ENCODE assay signal across 8 cellular contexts in genomic region chr12:59403259-59403932, GRCh38.
DNase-seq lines count a peak whose midpoint lies in the region; ATAC-seq and TF ChIP-seq lines count a peak whose summit lies in the region.

No MANE protein-coding gene starts in this region.

- H3K4me3 ChIP-seq in DOHH2 (ENCODE audit: low read length) = no peak overlapping the region
- no peak overlapping the region for H3K4me3 ChIP-seq in HUES6 (ENCODE audit: low read depth, low read length)
- peak overlapping the region; percentile 41; the same call in 1 of the 2 replicates for H3K4me3 ChIP-seq in PC-3 (ENCODE audit: low read length)
- peak overlapping the region; percentile 12 for H3K4me3 ChIP-seq in brain microvascular endothelial cell (ENCODE audit: low read depth, low read length)
- peak overlapping the region; percentile 5 for H3K4me3 ChIP-seq in iPS-15b (ENCODE audit: low read depth, low read length)
- peak overlapping the region; percentile 30 for H3K4me3 ChIP-seq in smooth muscle cell

- H3K27me3 ChIP-seq in DOHH2 (ENCODE audit: control insufficient read depth, low read length) (no peaks in the 10 kb centered on the region), HUES6 (ENCODE audit: control insufficient read depth, insufficient read depth, low read length) (no peaks in the 10 kb centered on the region), PC-3 (ENCODE audit: low read length) (no peaks in the 10 kb centered on the region), brain microvascular endothelial cell (replicated peaks) (no peaks in the 10 kb centered on the region), iPS-15b (ENCODE audit: control insufficient read depth, insufficient read depth, low read length) (no peaks in the 10 kb centered on the region), smooth muscle cell (ENCODE audit: low read depth) (no peaks in the 10 kb centered on the region)

- in situ Hi-C loops in brain microvascular endothelial cell (cut with HindIII; ENCODE audit: low pct_ligation_motif_present, low sequenced_read_pairs) = no loop called here

- H3F3A ChIP-seq in DOHH2 (ENCODE audit: control insufficient read depth, insufficient read depth) (no peaks in the 10 kb centered on the region), PC-3 (ENCODE audit: low read length, unreplicated experiment) (no peaks in the 10 kb centered on the region), smooth muscle cell (ENCODE audit: low read depth) (no peaks in the 10 kb centered on the region)

- peak overlapping the region; percentile 80 for H2AFZ ChIP-seq in PC-3 (ENCODE audit: low read length)
- peak overlapping the region; percentile 99 for H2AFZ ChIP-seq in smooth muscle cell (ENCODE audit: low read depth)

- no TSS peak for BruUV-seq in PC-3 (replicated peaks; lab: Mats Ljungman, UMichigan)

- H3K9me2 ChIP-seq in DOHH2 (replicated peaks; ENCODE audit: control insufficient read depth, low read length) = no peaks in the 10 kb centered on the region
- H3K9me2 ChIP-seq in PC-3 (replicated peaks; ENCODE audit: low read length) = no peaks in the 10 kb centered on the region

- WGBS in smooth muscle cell (ENCODE audit: low lambda C conversion rate) = 0% methylated on average over 3 of the region's 3 CpGs

- peak; percentile 77 for DNase-seq in PC-3
- peak; percentile 76 for DNase-seq in brain microvascular endothelial cell
- no peak for DNase-seq in smooth muscle cell (lab: John Stamatoyannopoulos, UW; ENCODE audit: unreplicated experiment)
- no peak for DNase-seq in mesenteric fat pad (ENCODE audit: low spot score)

- ATAC-seq in GM19455 (IDR thresholded peaks at IDR 0.05; ENCODE audit: unreplicated experiment) (peak; percentile 47), PC-3 (peak; percentile 77)

- CTCF ChIA-PET in PC-3 (lab: Charles Lee) = interaction anchor here (0.7 kb wide), 2 partner anchors 440 to 853 kb away, joined by 3 to 4 read pairs; no protein-coding TSS in a partner anchor

- POLR2A ChIA-PET in PC-3 (lab: Charles Lee; ENCODE audit: unreplicated experiment) = no interaction called here

- no peak overlapping the region for H3K4me2 ChIP-seq in DOHH2 (ENCODE audit: low read length)
- H3K4me2 ChIP-seq in PC-3 (ENCODE audit: low read length) = peak overlapping the region; percentile 74
- H3K4me2 ChIP-seq in smooth muscle cell = peak overlapping the region; percentile 84

- H3K9ac ChIP-seq in HUES6 (ENCODE audit: low read length) (no peak overlapping the region), PC-3 (ENCODE audit: low read length) (no peak overlapping the region), iPS-15b (ENCODE audit: low read depth, low read length) (no peak overlapping the region), smooth muscle cell (ENCODE audit: low read depth) (no peak overlapping the region)

- no peak overlapping the region for H3K27ac ChIP-seq in DOHH2 (ENCODE audit: low read depth, low read length)
- 0 out of 2 replicates have a peak overlapping the region, but pooled peaks have one; percentile 28 for H3K27ac ChIP-seq in HUES6 (ENCODE audit: low read depth, low read length)
- no peak overlapping the region for H3K27ac ChIP-seq in PC-3 (ENCODE audit: low read length)
- no peak overlapping the region for H3K27ac ChIP-seq in brain microvascular endothelial cell
- no peak overlapping the region for H3K27ac ChIP-seq in smooth muscle cell (ENCODE audit: low read depth)

- TF ChIP-seq CTCF in DOHH2 (IDR thresholded peaks at IDR 0.05; ENCODE audit: low read depth, low read length, poor library complexity, severe bottlenecking) = peak; percentile 76
- TF ChIP-seq CTCF in PC-3 (conservative IDR thresholded peaks at IDR 0.05; ENCODE audit: low read depth, low read length) = peak; percentile 87
- peak; percentile 88 for TF ChIP-seq CTCF in brain microvascular endothelial cell (IDR thresholded peaks at IDR 0.05; ENCODE audit: low read depth, low read length, missing control alignments)
- peak; percentile 81 for TF ChIP-seq CTCF in smooth muscle cell (IDR thresholded peaks at IDR 0.05; ENCODE audit: borderline replicate concordance, insufficient read depth, poor library complexity, severe bottlenecking)

- H3K79me2 ChIP-seq in DOHH2 (ENCODE audit: control insufficient read depth, low read length) = no peaks in the 10 kb centered on the region
- H3K79me2 ChIP-seq in PC-3 (ENCODE audit: low read length) = no peaks in the 10 kb centered on the region
- no peaks in the 10 kb centered on the region for H3K79me2 ChIP-seq in smooth muscle cell (ENCODE audit: low read depth)

- intact Hi-C loops in PC-3 (cut with micrococcal nuclease) = loop anchor here (2.0 kb wide), 1 partner anchor 405 kb away; no protein-coding TSS in a partner anchor

- H3K4me1 ChIP-seq in DOHH2 (ENCODE audit: control insufficient read depth, low read length) = no peaks in the 10 kb centered on the region
- peaks cover 4% of the 10 kb centered on the region; the same call in 1 of the 2 replicates for H3K4me1 ChIP-seq in HUES6 (ENCODE audit: control insufficient read depth, insufficient read depth, low read length)
- peaks cover 10% of the 10 kb centered on the region for H3K4me1 ChIP-seq in PC-3 (ENCODE audit: insufficient read depth, low read length)
- no peaks in the 10 kb centered on the region for H3K4me1 ChIP-seq in iPS-15b (ENCODE audit: control insufficient read depth, insufficient read depth, low read length)
- H3K4me1 ChIP-seq in smooth muscle cell (ENCODE audit: low read depth) = peaks cover 4% of the 10 kb centered on the region

- H4K20me1 ChIP-seq in DOHH2 (ENCODE audit: control insufficient read depth, insufficient read depth, low read depth, low read length) (no peaks in the 10 kb centered on the region), PC-3 (ENCODE audit: low read length) (no peaks in the 10 kb centered on the region), smooth muscle cell (ENCODE audit: low read depth) (no peaks in the 10 kb centered on the region)

- H3K9me3 ChIP-seq in DOHH2 (ENCODE audit: control insufficient read depth, insufficient read depth, low read length) = no peaks in the 10 kb centered on the region
- peaks cover 4% of the 10 kb centered on the region; the same call in 1 of the 2 replicates for H3K9me3 ChIP-seq in HUES6 (ENCODE audit: control insufficient read depth, insufficient read depth, low read depth, low read length)
- H3K9me3 ChIP-seq in PC-3 (ENCODE audit: low read length) = no peaks in the 10 kb centered on the region
- no peaks in the 10 kb centered on the region for H3K9me3 ChIP-seq in iPS-15b (ENCODE audit: control insufficient read depth, insufficient read depth, low read length)
- H3K9me3 ChIP-seq in smooth muscle cell (replicated peaks; ENCODE audit: low read depth) = no peaks in the 10 kb centered on the region

- H3K36me3 ChIP-seq in DOHH2 (ENCODE audit: control insufficient read depth, low read length) (no peaks in the 10 kb centered on the region), HUES6 (ENCODE audit: control insufficient read depth, insufficient read depth, low read length) (no peaks in the 10 kb centered on the region), PC-3 (ENCODE audit: low read depth, low read length) (no peaks in the 10 kb centered on the region), brain microvascular endothelial cell (replicated peaks) (no peaks in the 10 kb centered on the region), iPS-15b (ENCODE audit: control insufficient read depth, insufficient read depth, low read length) (no peaks in the 10 kb centered on the region), smooth muscle cell (ENCODE audit: low read depth) (no peaks in the 10 kb centered on the region)

Comparison
In these comparisons a context has a peak if more than half of its experiments do, and no peak if none do; other contexts are left out.
1. H3K4me3 ChIP-seq: peak in PC-3 (single experiment), brain microvascular endothelial cell (single experiment), iPS-15b (single experiment) and smooth muscle cell (single experiment); none in DOHH2 (single experiment) and HUES6 (single experiment).
2. DNase-seq: peak in PC-3 (single experiment) and brain microvascular endothelial cell (single experiment); none in smooth muscle cell (single experiment) and mesenteric fat pad (single experiment).
3. Peak in every context shown above with its lines, with median percentiles within 50 percentile points of each other: CTCF ChIP-seq.